21 cellular contexts compared by ENCODE assay signal in the genomic region with DNA sequence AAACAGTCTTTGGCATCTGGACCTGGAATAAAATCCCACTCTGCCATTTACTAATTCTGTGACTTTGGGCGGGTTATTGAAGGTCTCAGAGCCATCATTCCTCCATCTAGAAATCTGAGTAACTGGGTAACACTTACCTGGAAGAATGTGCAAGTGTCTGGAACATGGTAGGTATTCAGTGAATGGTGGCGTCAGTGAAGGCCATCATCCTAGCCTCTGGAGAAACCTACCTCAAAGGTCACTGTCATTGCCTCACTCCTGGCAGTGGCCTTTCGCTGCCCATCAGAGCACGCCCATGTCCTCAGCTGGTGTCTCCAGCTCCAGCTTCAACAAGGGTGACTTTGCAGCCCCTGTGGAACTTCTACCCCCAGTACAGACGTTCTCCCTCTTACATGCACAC. TPM values are rescaled to one million over a fixed set of nuclear protein-coding genes. Genes with fewer than 3 reads are reported as not detected.
A peak's percentile ranks its signal among the peaks of the same experiment; 100 is the strongest.
DNase-seq lines count a peak whose midpoint lies in the region; ATAC-seq and TF ChIP-seq lines count a peak whose summit lies in the region.
"Had no signal": no experiment of that assay in that cellular context is flagged by ENCODE, and none has a peak within 500 bp of the region (broad histone marks: within the 10 kb centered on the region; RNA-seq: fewer than 3 reads in every experiment).

No MANE protein-coding gene starts in this region.

- no TSS peak for BruUV-seq in IMR-90 (replicated peaks; lab: Mats Ljungman, UMichigan)
- BruUV-seq in PC-3 (replicated peaks; lab: Mats Ljungman, UMichigan): no TSS peak

- peaks cover 0 to 2% (median 0%) of the 10 kb centered on the region in 8 donors for H3K9me3 Mint-ChIP-seq in CD4-positive, alpha-beta memory T cell
- H3K9me3 Mint-ChIP-seq in activated naive CD8-positive, alpha-beta T cell treated with anti-CD3 and anti-CD28 coated beads for 36 hours: no peaks in the 10 kb centered on the region
- H3K9me3 Mint-ChIP-seq: immature natural killer cell, nephron progenitor cell had no signal

- peak overlapping the region; percentile 84 to 97 (median 92) for H3K27ac Mint-ChIP-seq in CD4-positive, alpha-beta memory T cell
- peak overlapping the region; percentile 43 for H3K27ac Mint-ChIP-seq in activated naive CD8-positive, alpha-beta T cell treated with anti-CD3 and anti-CD28 coated beads for 36 hours
- H3K27ac Mint-ChIP-seq: nephron progenitor cell had no signal

- no peak overlapping the region for H2BK120ac ChIP-seq in IMR-90 (ENCODE audit: low read depth, low read length)
- no peak overlapping the region for H2BK120ac ChIP-seq in neuronal stem cell (ENCODE audit: low read depth, low read length)

- no peak for TF ChIP-seq POLR2A in IMR-90 (IDR thresholded peaks at IDR 0.05; ENCODE audit: low read depth, low read length)

- no peak for TF ChIP-seq RAD21 in IMR-90 (IDR thresholded peaks at IDR 0.05; ENCODE audit: low read length)

- POLR2A ChIA-PET in CD4-positive, alpha-beta memory T cell (lab: Charles Lee; ENCODE audit: partially characterized antibody): interaction anchor here (0.9 to 6.9 kb wide), 8 partner anchors 8 to 58 kb away, joined by 3 to 95 read pairs (median 4); a partner anchor contains a TSS
- POLR2A ChIA-PET in IMR-90 (lab: Charles Lee; ENCODE audit: unreplicated experiment): no interaction called here
- POLR2A ChIA-PET in PC-3 (lab: Charles Lee; ENCODE audit: unreplicated experiment): no interaction called here

- H4K5ac ChIP-seq in IMR-90 (ENCODE audit: low read depth, low read length): no peak overlapping the region

- H4K91ac ChIP-seq in IMR-90 (ENCODE audit: insufficient read depth, low read depth, low read length) (no peak overlapping the region), neuronal stem cell (ENCODE audit: low read depth, low read length, poor library complexity) (no peak overlapping the region)

- peaks cover 0 to 13% of the 10 kb centered on the region in 2 experiments; a peak in 1 of 4 replicates for H3K79me1 ChIP-seq in IMR-90 (ENCODE audit: low read depth in 1 of 2, low read length in 2 of 2)
- H3K79me1 ChIP-seq in neuronal stem cell (ENCODE audit: low read depth, low read length): no peaks in the 10 kb centered on the region

- no peak overlapping the region for H2BK12ac ChIP-seq in neuronal stem cell (ENCODE audit: low read length)

- H3K4me2 ChIP-seq in IMR-90 (ENCODE audit: low read depth, low read length) (no peak overlapping the region), neuronal stem cell (ENCODE audit: insufficient read depth, low read length, poor library complexity, severe bottlenecking) (no peak overlapping the region), PC-3 (ENCODE audit: low read length) (no peak overlapping the region)

- H2BK20ac ChIP-seq in IMR-90 (ENCODE audit: low read depth, low read length): no peak overlapping the region

- H2AK9ac ChIP-seq in IMR-90 (replicated peaks; ENCODE audit: low read depth, low read length, poor library complexity): peak overlapping the region; percentile 65

- no peak overlapping the region; the same call in 1 of the 2 replicates for H2AK5ac ChIP-seq in IMR-90 (ENCODE audit: low read depth, low read length)
- peak overlapping the region; percentile 68 for H2AK5ac ChIP-seq in neuronal stem cell (ENCODE audit: low read depth, low read length)

- H3K23ac ChIP-seq in IMR-90 (ENCODE audit: low read depth, low read length) (no peak overlapping the region), neuronal stem cell (ENCODE audit: low read depth, low read length, poor library complexity) (no peak overlapping the region)

- no peaks in the 10 kb centered on the region for H3K27me3 ChIP-seq in CD4-positive, alpha-beta memory T cell (ENCODE audit: insufficient read depth, low read length)
- H3K27me3 ChIP-seq in IMR-90 (ENCODE audit: control insufficient read depth, insufficient read depth, low read length) (no peaks in the 10 kb centered on the region), neuronal stem cell (ENCODE audit: control insufficient read depth in 3 of 3, insufficient read depth in 3 of 3, low read depth in 1 of 3, low read length in 3 of 3) (peaks cover 0 to 18% (median 0%) of the 10 kb centered on the region in 3 experiments), PC-3 (ENCODE audit: low read length) (no peaks in the 10 kb centered on the region)

- CTCF ChIA-PET in CD4-positive, alpha-beta memory T cell (lab: Charles Lee; ENCODE audit: partially characterized antibody): interaction anchor here (0.7 to 2.0 kb wide), 5 partner anchors 16 to 36 kb away, joined by 3 to 6 read pairs (median 3); no protein-coding TSS in a partner anchor
- CTCF ChIA-PET in IMR-90 (lab: Yijun Ruan, JAX) (no interaction called here), PC-3 (lab: Charles Lee) (no interaction called here)

- in situ Hi-C loops in IMR-90 (cut with MboI; ENCODE audit: low sequenced_read_pairs): no loop called here

- H4K8ac ChIP-seq in IMR-90 (ENCODE audit: low read depth in 2 of 2, low read length in 2 of 2) (no peak overlapping the region), neuronal stem cell (ENCODE audit: low read depth, low read length) (no peak overlapping the region)

- 81% methylated on average over 2 of the region's 5 CpGs; no CpG with 5 or more reads in 1 of the 2 experiments for WGBS in IMR-90 (ENCODE audit: extremely low coverage in 2 of 2, insufficient read length in 1 of 2), 2 experiments
- WGBS in neuronal stem cell (ENCODE audit: extremely low coverage in 2 of 2, insufficient read length in 2 of 2, insufficient replicate concordance in 1 of 2), 2 donors: no CpG with 5 or more reads among the region's 5 CpGs

- H3K4me3 Mint-ChIP-seq in CD4-positive, alpha-beta memory T cell: peak overlapping the region in 5 of 8 donors; percentile 25 to 81 (median 47)
- H3K4me3 Mint-ChIP-seq in activated naive CD8-positive, alpha-beta T cell treated with anti-CD3 and anti-CD28 coated beads for 36 hours: no peak overlapping the region
- H3K4me3 Mint-ChIP-seq: immature natural killer cell, nephron progenitor cell had no signal

- H2AFZ ChIP-seq in IMR-90 (replicated peaks; ENCODE audit: low read length, poor library complexity): no peak overlapping the region
- H2AFZ ChIP-seq in neuronal stem cell (ENCODE audit: low read length): no peak overlapping the region
- H2AFZ ChIP-seq in PC-3 (ENCODE audit: low read length): no peak overlapping the region

- no peaks in the 10 kb centered on the region for H3K9me3 ChIP-seq in CD4-positive, alpha-beta memory T cell (ENCODE audit: control insufficient read depth in 1 of 2, low read length in 2 of 2)
- H3K9me3 ChIP-seq in IMR-90 (ENCODE audit: control insufficient read depth, insufficient read depth, low read length) (no peaks in the 10 kb centered on the region), neuronal stem cell (replicated peaks in 1 of 2; ENCODE audit: control insufficient read depth in 2 of 2, insufficient read depth in 1 of 2, low read depth in 1 of 2, low read length in 2 of 2) (no peaks in the 10 kb centered on the region), PC-3 (ENCODE audit: low read length) (no peaks in the 10 kb centered on the region)

- no peaks in the 10 kb centered on the region for H3K36me3 ChIP-seq in CD4-positive, alpha-beta memory T cell (ENCODE audit: insufficient read depth, low read length)
- H3K36me3 ChIP-seq in IMR-90 (ENCODE audit: control insufficient read depth, insufficient read depth, low read length): no peaks in the 10 kb centered on the region
- no peaks in the 10 kb centered on the region for H3K36me3 ChIP-seq in neuronal stem cell (replicated peaks in 1 of 2; ENCODE audit: control insufficient read depth in 2 of 2, insufficient read depth in 2 of 2, low read length in 2 of 2)
- H3K36me3 ChIP-seq in PC-3 (ENCODE audit: low read depth, low read length): no peaks in the 10 kb centered on the region

- intact Hi-C loops in CD4-positive, alpha-beta memory T cell (cut with micrococcal nuclease): no loop called here
- intact Hi-C loops in IMR-90 (cut with micrococcal nuclease) (no loop called here), PC-3 (cut with micrococcal nuclease) (loop anchor here (2.0 kb wide), 1 partner anchor 13 kb away; a partner anchor contains a TSS)

- peaks cover 2% of the 10 kb centered on the region; the same call in 1 of the 2 replicates for H3K79me2 ChIP-seq in PC-3 (ENCODE audit: low read length)

- peaks cover 0 to 5% of the 10 kb centered on the region in 2 donors for H3K36me3 Mint-ChIP-seq in CD4-positive, alpha-beta memory T cell
- H3K36me3 Mint-ChIP-seq in activated naive CD8-positive, alpha-beta T cell treated with anti-CD3 and anti-CD28 coated beads for 36 hours: peaks cover 2% of the 10 kb centered on the region
- H3K36me3 Mint-ChIP-seq: immature natural killer cell had no signal

- H3F3A ChIP-seq in PC-3 (ENCODE audit: low read length, unreplicated experiment): no peaks in the 10 kb centered on the region

- H2BK5ac ChIP-seq in IMR-90 (ENCODE audit: low read depth, low read length, poor library complexity, severe bottlenecking) (no peak overlapping the region), neuronal stem cell (ENCODE audit: low read length) (no peak overlapping the region)

- H3K4me1 Mint-ChIP-seq in CD4-positive, alpha-beta memory T cell: peaks cover 49 to 85% (median 59%) of the 10 kb centered on the region in 4 donors
- H3K4me1 Mint-ChIP-seq in activated naive CD8-positive, alpha-beta T cell treated with anti-CD3 and anti-CD28 coated beads for 36 hours: peaks cover 61% of the 10 kb centered on the region

- H2BK15ac ChIP-seq in IMR-90 (ENCODE audit: low read depth, low read length): no peak overlapping the region
- H2BK15ac ChIP-seq in neuronal stem cell (ENCODE audit: low read length): no peak overlapping the region

- H3K56ac ChIP-seq in IMR-90 (ENCODE audit: extremely low read depth, insufficient read depth, low read length): no peak overlapping the region

- H3K14ac ChIP-seq in IMR-90 (replicated peaks; ENCODE audit: low read depth, low read length) (no peak overlapping the region), neuronal stem cell (ENCODE audit: low read length) (no peak overlapping the region)

- TF ChIP-seq CTCF in IMR-90 (conservative IDR thresholded peaks at IDR 0.05; ENCODE audit: low read depth, low read length) (no peak), PC-3 (conservative IDR thresholded peaks at IDR 0.05; ENCODE audit: low read depth, low read length) (no peak)

- dilution Hi-C loops in IMR-90 (cut with HindIII; ENCODE audit: low sequenced_read_pairs, unreplicated experiment): no loop called here

- H3K27ac ChIP-seq in CD4-positive, alpha-beta memory T cell (ENCODE audit: low read depth, low read length): peak overlapping the region; percentile 31
- H3K27ac ChIP-seq in IMR-90 (ENCODE audit: insufficient read depth, low read length) (no peak overlapping the region), neuronal stem cell (replicated peaks; ENCODE audit: low read length) (no peak overlapping the region), PC-3 (ENCODE audit: low read length) (no peak overlapping the region)
- H3K27ac ChIP-seq: epithelial cell of prostate had no signal

- no peaks in the 10 kb centered on the region for H3K9me2 ChIP-seq in PC-3 (replicated peaks; ENCODE audit: low read length)

- H3K9me1 ChIP-seq in IMR-90 (ENCODE audit: insufficient read depth, low read length): peaks cover 6% of the 10 kb centered on the region; the same call in 1 of the 2 replicates

- H3K4ac ChIP-seq in IMR-90 (ENCODE audit: low read depth, low read length): no peak overlapping the region
- H3K4ac ChIP-seq in neuronal stem cell (ENCODE audit: low read length): no peak overlapping the region

- peaks cover 61% of the 10 kb centered on the region for H3K4me1 ChIP-seq in CD4-positive, alpha-beta memory T cell (ENCODE audit: insufficient read depth, low read length)
- H3K4me1 ChIP-seq in IMR-90 (ENCODE audit: control insufficient read depth, insufficient read depth, low read length) (peaks cover 6% of the 10 kb centered on the region), neuronal stem cell (ENCODE audit: control insufficient read depth in 2 of 2, insufficient read depth in 1 of 2, low read depth in 1 of 2, low read length in 2 of 2) (peaks cover 19 to 20% of the 10 kb centered on the region in 2 donors), PC-3 (ENCODE audit: insufficient read depth, low read length) (peaks cover 16% of the 10 kb centered on the region; the same call in 1 of the 2 replicates)

- no peaks in the 10 kb centered on the region for H3K27me3 Mint-ChIP-seq in CD4-positive, alpha-beta memory T cell
- H3K27me3 Mint-ChIP-seq in activated naive CD8-positive, alpha-beta T cell treated with anti-CD3 and anti-CD28 coated beads for 36 hours: no peaks in the 10 kb centered on the region

- no peak for DNase-seq in CD4-positive, alpha-beta memory T cell
- DNase-seq in IMR-90 (no peak), neuronal stem cell (ENCODE audit: low spot score) (no peak), PC-3 (no peak), UCSD-AML1 (lab: John Stamatoyannopoulos, UW; ENCODE audit: unreplicated experiment) (no peak)
- no peak for DNase-seq in activated naive CD8-positive, alpha-beta T cell treated with anti-CD3 and anti-CD28 coated beads for 36 hours
- DNase-seq: activated CD4-positive, CD25-positive, alpha-beta regulatory T cell treated with anti-CD3 and anti-CD28 coated beads, Interleukin-2, amount 50 U/mL, for 72 hours; activated CD8-positive, alpha-beta memory T cell treated with anti-CD3 and anti-CD28 coated beads, Interleukin-2, amount 50 U/mL, for 4 hours; activated effector memory CD4-positive, alpha-beta T cell treated with anti-CD3 and anti-CD28 coated beads, Interleukin-2, amount 50 U/mL, for 16 hours; caudate nucleus; foreskin fibroblast; immature natural killer cell; Kasumi-1; left ventricle myocardium superior; NCI-H1694; NCI-H2171 treated with DMSO at 0.1 percent for 48 hours; NCI-H526 treated with DMSO at 0.1 percent for 48 hours; nephron progenitor cell had no signal

- H3K9ac ChIP-seq in IMR-90 (ENCODE audit: low read depth, low read length) (no peak overlapping the region), neuronal stem cell (ENCODE audit: low read depth, low read length, poor library complexity) (no peak overlapping the region), PC-3 (ENCODE audit: low read length) (no peak overlapping the region)

- H4K20me1 ChIP-seq in IMR-90 (ENCODE audit: insufficient read depth, low read length): no peaks in the 10 kb centered on the region
- H4K20me1 ChIP-seq in PC-3 (ENCODE audit: low read length): no peaks in the 10 kb centered on the region

- ATAC-seq in IMR-90 (ENCODE audit: low read depth) (no peak), GM21825 (IDR thresholded peaks at IDR 0.05; ENCODE audit: unreplicated experiment) (no peak), PC-3 (no peak)
- ATAC-seq: left ventricle myocardium superior, Right ventricle myocardium inferior had no signal

- peak overlapping the region in 1 of 2 donors; percentile 30 for H3K4me3 ChIP-seq in CD4-positive, alpha-beta memory T cell (ENCODE audit: low read length in 2 of 2)
- no peak overlapping the region for H3K4me3 ChIP-seq in IMR-90 (ENCODE audit: insufficient read depth, low read depth, low read length)
- no peak overlapping the region for H3K4me3 ChIP-seq in neuronal stem cell (ENCODE audit: low read length in 2 of 2)
- H3K4me3 ChIP-seq in PC-3 (ENCODE audit: low read length): no peak overlapping the region

- H3K18ac ChIP-seq in IMR-90 (ENCODE audit: low read depth, low read length): no peak overlapping the region
- H3K18ac ChIP-seq in neuronal stem cell (ENCODE audit: low read length): no peak overlapping the region

RNA-seq across cellular contexts. Expression of a gene that starts 4.5 kb away (rescaled TPM):
- 1 to 10 TPM; 8.0 to 8.9 TPM for total RNA-seq in CD4-positive, alpha-beta memory T cell
- polyA plus RNA-seq in CD4-positive, alpha-beta memory T cell: 1 to 10 TPM; 2.3 to 5.0 TPM
- 0.90 and 1.1 TPM in 2 replicates for total RNA-seq in IMR-90 (2012; rRNA removed)
- 7.3 and 8.5 TPM in 2 replicates for polyA plus RNA-seq in IMR-90 (2012; rRNA removed)
- 7.1 and 9.8 TPM in 2 replicates for polyA plus RNA-seq in IMR-90 (2012; cell fraction: cytosol; rRNA removed)
- polyA plus RNA-seq in IMR-90 (2012; cell fraction: nucleus; rRNA removed; ENCODE audit: low replicate concordance): 11.3 and 13.2 TPM in 2 replicates
- 1 to 10 TPM; 2.9 to 3.6 TPM for total RNA-seq in activated naive CD8-positive, alpha-beta T cell treated with anti-CD3 and anti-CD28 coated beads for 36 hours
- polyA plus RNA-seq in neuronal stem cell (2013, experiment 1 of 2): 4.7 TPM
- 4.5 TPM for polyA plus RNA-seq in neuronal stem cell (2013, experiment 2 of 2)
- 0.23 and 1.1 TPM in 2 replicates for total RNA-seq in PC-3 (2014; rRNA removed)

RNA-seq across cellular contexts. Expression of a gene that starts 5.3 kb away (rescaled TPM):
- total RNA-seq in CD4-positive, alpha-beta memory T cell: 10 to 100 TPM; 68.7 to 73.0 TPM
- 1 to 10 TPM; 1.4 to 5.5 TPM for polyA plus RNA-seq in CD4-positive, alpha-beta memory T cell
- 4.4 and 4.5 TPM in 2 replicates for total RNA-seq in IMR-90 (2012; rRNA removed)
- 14.1 and 15.9 TPM in 2 replicates for polyA plus RNA-seq in IMR-90 (2012; rRNA removed)
- 6.7 and 16.7 TPM in 2 replicates for polyA plus RNA-seq in IMR-90 (2012; cell fraction: cytosol; rRNA removed)
- 41.4 and 101 TPM in 2 replicates for polyA plus RNA-seq in IMR-90 (2012; cell fraction: nucleus; rRNA removed; ENCODE audit: low replicate concordance)
- total RNA-seq in activated naive CD8-positive, alpha-beta T cell treated with anti-CD3 and anti-CD28 coated beads for 36 hours: 10 to 100 TPM; 17.0 to 20.0 TPM
- polyA plus RNA-seq in neuronal stem cell (2013, experiment 1 of 2): 9.5 TPM
- 8.9 TPM for polyA plus RNA-seq in neuronal stem cell (2013, experiment 2 of 2)
- 19.2 and 20.3 TPM in 2 replicates for total RNA-seq in PC-3 (2014; rRNA removed)

RNA-seq across cellular contexts. Expression of a gene that starts 13.3 kb away (rescaled TPM):
- 10 to 100 TPM; 11.8 to 12.5 TPM for total RNA-seq in CD4-positive, alpha-beta memory T cell
- polyA plus RNA-seq in CD4-positive, alpha-beta memory T cell: under 1 TPM in 1 of 2 donors, not detected in 1; 0.73 TPM
- total RNA-seq in IMR-90 (2012; rRNA removed) (1.4 and 1.8 TPM in 2 replicates), PC-3 (2014; rRNA removed) (1.6 and 2.3 TPM in 2 replicates)
- 5.7 and 6.0 TPM in 2 replicates for polyA plus RNA-seq in IMR-90 (2012; rRNA removed)
- 2.1 and 2.2 TPM in 2 replicates for polyA plus RNA-seq in IMR-90 (2012; cell fraction: cytosol; rRNA removed)
- polyA plus RNA-seq in IMR-90 (2012; cell fraction: nucleus; rRNA removed; ENCODE audit: low replicate concordance): 27.1 and 61.9 TPM in 2 replicates
- total RNA-seq in activated naive CD8-positive, alpha-beta T cell treated with anti-CD3 and anti-CD28 coated beads for 36 hours: 1 to 10 TPM; 3.6 to 3.9 TPM
- polyA plus RNA-seq in neuronal stem cell (2013, experiment 1 of 2): 30.8 TPM
- 29.9 TPM for polyA plus RNA-seq in neuronal stem cell (2013, experiment 2 of 2)
- polyA plus RNA-seq: immature natural killer cell had no signal

RNA-seq across cellular contexts. Expression of a gene that starts 13.8 kb away (rescaled TPM):
- total RNA-seq in CD4-positive, alpha-beta memory T cell: 1 to 10 TPM; 6.5 to 7.7 TPM
- polyA plus RNA-seq in CD4-positive, alpha-beta memory T cell: 1 to 10 TPM; 1.6 to 3.7 TPM
- total RNA-seq in IMR-90 (2012; rRNA removed) (0.28 and 0.36 TPM in 2 replicates), PC-3 (2014; rRNA removed) (0.07 and 1.2 TPM in 2 replicates)
- 0.47 and 0.65 TPM in 2 replicates for polyA plus RNA-seq in IMR-90 (2012; rRNA removed)
- polyA plus RNA-seq in IMR-90 (2012; cell fraction: cytosol; rRNA removed): 0.11 and 0.18 TPM in 2 replicates
- 1.4 and 1.9 TPM in 2 replicates for polyA plus RNA-seq in IMR-90 (2012; cell fraction: nucleus; rRNA removed; ENCODE audit: low replicate concordance)
- 10 to 100 TPM; 21.1 to 21.4 TPM for total RNA-seq in activated naive CD8-positive, alpha-beta T cell treated with anti-CD3 and anti-CD28 coated beads for 36 hours
- 0.38 TPM for polyA plus RNA-seq in neuronal stem cell (2013, experiment 1 of 2)
- 0.29 TPM for polyA plus RNA-seq in neuronal stem cell (2013, experiment 2 of 2)

RNA-seq across cellular contexts. Expression of a gene that starts 15.2 kb away (rescaled TPM):
- 100 to 1,000 TPM; 178 to 189 TPM for total RNA-seq in CD4-positive, alpha-beta memory T cell
- polyA plus RNA-seq in CD4-positive, alpha-beta memory T cell: 100 to 1,000 TPM; 423 to 501 TPM
- total RNA-seq in IMR-90 (2012; rRNA removed) (131 and 134 TPM in 2 replicates), PC-3 (2014; rRNA removed) (107 and 146 TPM in 2 replicates)
- 268 and 289 TPM in 2 replicates for polyA plus RNA-seq in IMR-90 (2012; rRNA removed)
- 524 and 774 TPM in 2 replicates for polyA plus RNA-seq in IMR-90 (2012; cell fraction: cytosol; rRNA removed)
- polyA plus RNA-seq in IMR-90 (2012; cell fraction: nucleus; rRNA removed; ENCODE audit: low replicate concordance): 184 and 232 TPM in 2 replicates
- total RNA-seq in activated naive CD8-positive, alpha-beta T cell treated with anti-CD3 and anti-CD28 coated beads for 36 hours: 100 to 1,000 TPM; 101 to 104 TPM
- polyA plus RNA-seq in neuronal stem cell (2013, experiment 1 of 2): 116 TPM
- 113 TPM for polyA plus RNA-seq in neuronal stem cell (2013, experiment 2 of 2)
